In the genomic region with DNA sequence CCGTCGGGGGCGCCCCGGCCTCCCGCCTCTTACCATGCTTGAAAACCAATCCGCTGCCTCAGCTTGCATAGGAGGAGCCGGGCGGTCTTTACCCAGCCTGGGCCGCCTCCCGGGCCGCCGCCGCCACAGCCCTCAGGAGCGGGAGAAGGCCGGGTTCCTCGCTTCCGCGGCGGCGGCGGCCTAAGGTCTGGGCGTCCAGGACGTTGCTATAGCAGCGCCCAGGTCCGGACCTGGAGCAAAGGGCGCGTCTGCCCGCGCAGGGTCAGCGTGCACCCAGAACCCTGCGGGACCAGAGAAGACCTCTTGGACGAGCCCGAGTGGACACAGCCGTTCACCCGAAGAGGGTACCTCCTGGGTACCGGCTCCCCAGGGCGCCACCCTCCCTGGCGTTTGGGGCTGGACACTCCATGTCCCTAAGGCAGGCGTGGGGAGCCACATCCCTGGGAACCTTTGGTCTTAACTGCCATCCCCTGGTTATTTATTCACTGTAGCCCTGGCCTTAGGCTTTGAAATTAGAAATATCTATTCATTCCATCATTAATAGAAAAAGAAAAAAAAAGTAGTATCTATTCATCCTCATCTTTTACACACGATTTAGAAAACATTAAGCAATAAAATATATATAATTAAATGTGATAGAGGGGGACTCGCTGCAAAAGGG, we compare ENCODE assay signal across 9 cellular contexts. TPM values are rescaled to one million over a fixed set of nuclear protein-coding genes. Genes with fewer than 3 reads are reported as not detected.
A peak's percentile ranks its signal among the peaks of the same experiment; 100 is the strongest.
DNase-seq lines count a peak whose midpoint lies in the region; ATAC-seq and TF ChIP-seq lines count a peak whose summit lies in the region.
"Had no signal": no experiment of that assay in that cellular context is flagged by ENCODE, and none has a peak within 500 bp of the region (broad histone marks: within the 10 kb centered on the region; RNA-seq: fewer than 3 reads in every experiment).

No MANE protein-coding gene starts in this region.

- in situ Hi-C loops in ACHN (cut with HindIII; ENCODE audit: low pct_ligation_motif_present, low pct_unique_long_range_greater_than_20kb, low sequenced_read_pairs) = no loop called here

- H3K4me1 Mint-ChIP-seq in naive thymus-derived CD4-positive, alpha-beta T cell = peaks cover 0 to 24% (median 11%) of the 10 kb centered on the region in 7 donors

- peak; percentile 29 for ATAC-seq in naive thymus-derived CD4-positive, alpha-beta T cell

- H3K9me3 Mint-ChIP-seq in naive thymus-derived CD4-positive, alpha-beta T cell = no peaks in the 10 kb centered on the region
- H3K9me3 Mint-ChIP-seq: T-cell had no signal

- H3K4me3 Mint-ChIP-seq in naive thymus-derived CD4-positive, alpha-beta T cell = no peak overlapping the region

- no peak for TF ChIP-seq POLR2A in esophagus muscularis mucosa (IDR thresholded peaks at IDR 0.05; ENCODE audit: low read depth)

- CTCF ChIA-PET in naive thymus-derived CD4-positive, alpha-beta T cell (lab: Charles Lee) = no interaction called here

- H3K27me3 ChIP-seq in esophagus muscularis mucosa = peaks cover 0 to 26% (median 0%) of the 10 kb centered on the region in 4 donors
- H3K27me3 ChIP-seq in naive thymus-derived CD4-positive, alpha-beta T cell (ENCODE audit: control insufficient read depth in 2 of 2, insufficient read depth in 2 of 2, low read length in 2 of 2) = peaks cover 3% of the 10 kb centered on the region in 2 donors

- POLR2A ChIA-PET in naive thymus-derived CD4-positive, alpha-beta T cell (lab: Charles Lee) = no interaction called here

- no peaks in the 10 kb centered on the region for H3K9me3 ChIP-seq in esophagus muscularis mucosa
- H3K9me3 ChIP-seq in naive thymus-derived CD4-positive, alpha-beta T cell (ENCODE audit: control insufficient read depth in 2 of 3, low read length in 3 of 3) = no peaks in the 10 kb centered on the region

- peaks cover 24 to 44% (median 43%) of the 10 kb centered on the region in 4 donors for H3K4me1 ChIP-seq in esophagus muscularis mucosa
- H3K4me1 ChIP-seq in naive thymus-derived CD4-positive, alpha-beta T cell (ENCODE audit: control insufficient read depth in 2 of 2, insufficient read depth in 2 of 2, low read length in 2 of 2) = no peaks in the 10 kb centered on the region

- DNase-seq in AG08395 (ENCODE audit: low spot score) (peak; percentile 45), NCI-H2227 (lab: John Stamatoyannopoulos, UW; ENCODE audit: unreplicated experiment) (peak; percentile 42), esophagus muscularis mucosa (ENCODE audit: extremely low spot score) (no peak), NCI-H82 treated with DMSO at 0.1 percent for 48 hours (lab: John Stamatoyannopoulos, UW; ENCODE audit: unreplicated experiment) (no peak), ACHN (no peak), NCI-H146 treated with DMSO at 0.1 percent for 48 hours (lab: John Stamatoyannopoulos, UW; ENCODE audit: unreplicated experiment) (no peak), cerebellar nuclear complex (lab: John Stamatoyannopoulos, UW) (no peak)
- DNase-seq in naive thymus-derived CD4-positive, alpha-beta T cell = no peak
- DNase-seq: T-cell had no signal

- WGBS in esophagus muscularis mucosa = 26% methylated on average over 5 of the region's 41 CpGs

- H3K27ac ChIP-seq in esophagus muscularis mucosa (replicated peaks in 1 of 4) = peak overlapping the region; percentile 10 to 59 (median 50)
- no peak overlapping the region for H3K27ac ChIP-seq in naive thymus-derived CD4-positive, alpha-beta T cell (ENCODE audit: low read depth, low read length)

- intact Hi-C loops in esophagus muscularis mucosa (cut with DNase I) = loop anchor here (5.0 kb wide), 1 partner anchor 35 kb away; the partner anchor contains the start of gene DNAJC3
- intact Hi-C loops in naive thymus-derived CD4-positive, alpha-beta T cell (cut with micrococcal nuclease) = loop anchor here in 1 of 2 donors (5.0 kb wide), 1 partner anchor 35 kb away; the partner anchor contains the start of gene DNAJC3

- H3K36me3 ChIP-seq in esophagus muscularis mucosa = no peaks in the 10 kb centered on the region
- no peaks in the 10 kb centered on the region for H3K36me3 ChIP-seq in naive thymus-derived CD4-positive, alpha-beta T cell (ENCODE audit: control insufficient read depth in 2 of 3, insufficient read depth in 3 of 3, low read length in 3 of 3)

- no peak overlapping the region for H3K27ac Mint-ChIP-seq in naive thymus-derived CD4-positive, alpha-beta T cell
- H3K27ac Mint-ChIP-seq: T-cell had no signal

- H3K36me3 Mint-ChIP-seq in naive thymus-derived CD4-positive, alpha-beta T cell = peaks cover 0 to 3% (median 0%) of the 10 kb centered on the region in 5 donors
- H3K36me3 Mint-ChIP-seq: T-cell had no signal

- H3K27me3 Mint-ChIP-seq in naive thymus-derived CD4-positive, alpha-beta T cell = peaks cover 39 to 59% (median 41%) of the 10 kb centered on the region in 5 donors

- no peak for TF ChIP-seq EP300 in esophagus muscularis mucosa (IDR thresholded peaks at IDR 0.05)

- no peak for TF ChIP-seq CTCF in esophagus muscularis mucosa (IDR thresholded peaks at IDR 0.05)

- peak overlapping the region; percentile 61 to 62 (median 62) for H3K4me3 ChIP-seq in esophagus muscularis mucosa
- H3K4me3 ChIP-seq in naive thymus-derived CD4-positive, alpha-beta T cell (ENCODE audit: low read length) = no peak overlapping the region

RNA-seq across cellular contexts. Expression of gene DZIP1, which starts 2.4 kb away (rescaled TPM):
- 10 to 100 TPM; 14.5 to 31.3 (median 22.2) TPM for total RNA-seq in esophagus muscularis mucosa
- total RNA-seq in naive thymus-derived CD4-positive, alpha-beta T cell = not detected
- not detected for polyA plus RNA-seq in naive thymus-derived CD4-positive, alpha-beta T cell

RNA-seq across cellular contexts. Expression of gene DNAJC3, which starts 34.8 kb away (rescaled TPM):
- total RNA-seq in esophagus muscularis mucosa = 10 to 100 TPM; 43.8 to 55.1 (median 48.9) TPM
- 10 to 100 TPM; 13.9 to 33.0 (median 22.7) TPM for total RNA-seq in naive thymus-derived CD4-positive, alpha-beta T cell
- polyA plus RNA-seq in naive thymus-derived CD4-positive, alpha-beta T cell = 10 to 100 TPM; 11.3 to 14.8 TPM

Comparison
In these comparisons a context has a peak if more than half of its experiments do, and no peak if none do; other contexts are left out.
1. DNase-seq: peak in AG08395 (single experiment) and NCI-H2227 (single experiment); none in esophagus muscularis mucosa (single experiment), naive thymus-derived CD4-positive, alpha-beta T cell (0 of 9), NCI-H82 treated with DMSO at 0.1 percent for 48 hours (single experiment), ACHN (single experiment), NCI-H146 treated with DMSO at 0.1 percent for 48 hours (single experiment) and cerebellar nuclear complex (0 of 2).
2. RNA of gene DZIP1, which starts 2.4 kb away (total RNA-seq): 14.5 to 31.3 TPM in esophagus muscularis mucosa; not detected in naive thymus-derived CD4-positive, alpha-beta T cell; every median in the first group is over 10 times any median in the second.